In genomic region chr7:115724400-115725056, GRCh38 we compare ENCODE assay signal across 11 cellular contexts.
DNase-seq lines count a peak whose midpoint lies in the region; ATAC-seq and TF ChIP-seq lines count a peak whose summit lies in the region.
"Had no signal": no experiment of that assay in that cellular context is flagged by ENCODE, and none has a peak within 500 bp of the region (broad histone marks: within the 10 kb centered on the region; RNA-seq: fewer than 3 reads in every experiment).

No MANE protein-coding gene starts in this region.

- TF ChIP-seq CTCF in BE2C (IDR thresholded peaks at IDR 0.05; ENCODE audit: low read depth, low read length) (no peak), VCaP (conservative IDR thresholded peaks at IDR 0.05) (no peak)

- no peak for ATAC-seq in HG03354 (IDR thresholded peaks at IDR 0.05; ENCODE audit: poor library complexity, severe bottlenecking, unreplicated experiment)
- ATAC-seq in GM21526 (IDR thresholded peaks at IDR 0.05; ENCODE audit: low FRiP score, unreplicated experiment), result no peak
- ATAC-seq: stimulated activated memory B cell treated with anti-CD40 and anti-IgM and Interleukin-4, amounts not matched to agents 10 μg/mL and 1 μg/mL and 100 μg/mL, for 72 hours had no signal

- H3K27ac ChIP-seq in VCaP, result 0 out of 2 replicates have a peak overlapping the region, but pooled peaks have one; percentile 8

- H3K9me3 ChIP-seq in BE2C, result no peaks in the 10 kb centered on the region

- DNase-seq in BE2C, result peak; percentile 35
- peak; percentile 56 for DNase-seq in LoVo (ENCODE audit: low spot score)
- peak; percentile 45 for DNase-seq in NCI-H2171 (lab: John Stamatoyannopoulos, UW)
- DNase-seq in SKM-1 (lab: John Stamatoyannopoulos, UW; ENCODE audit: unreplicated experiment), result no peak
- DNase-seq in activated CD4-positive, alpha-beta T cell treated with anti-CD3 and anti-CD28 coated beads for 1 hour, result no peak
- DNase-seq: activated CD8-positive, alpha-beta memory T cell treated with anti-CD3 and anti-CD28 coated beads, Interleukin-2, amount 50 U/mL, for 4 hours; MV-4-11 had no signal

- no peak overlapping the region for H3K4me3 ChIP-seq in BE2C (ENCODE audit: low read depth, low read length)

- no peaks in the 10 kb centered on the region for H3K36me3 ChIP-seq in BE2C

- H3K4me1 ChIP-seq in BE2C, result no peaks in the 10 kb centered on the region

- no peaks in the 10 kb centered on the region for H3K27me3 ChIP-seq in BE2C

Comparison
In these comparisons a context has a peak if more than half of its experiments do, and no peak if none do; other contexts are left out.
1. DNase-seq: peak in BE2C (single experiment), LoVo (single experiment) and NCI-H2171 (single experiment); none in SKM-1 (single experiment) and activated CD4-positive, alpha-beta T cell treated with anti-CD3 and anti-CD28 coated beads for 1 hour (single experiment).